8 cellular contexts compared by ENCODE assay signal in genomic region chr10:22624289-22624738, GRCh38.
DNase-seq lines count a peak whose midpoint lies in the region; ATAC-seq, FAIRE-seq and TF ChIP-seq lines count a peak whose summit lies in the region.

No MANE protein-coding gene starts in this region.

- peak overlapping the region in 1 of 2 experiments; percentile 12; a peak in 1 of 4 replicates for H3K4me3 ChIP-seq in SK-N-SH (ENCODE audit: low read depth in 2 of 2, low read length in 1 of 2)
- H3K4me3 ChIP-seq in smooth muscle cell, result no peak overlapping the region

- no peak for TF ChIP-seq POLR2A in H54 (IDR thresholded peaks at IDR 0.05; ENCODE audit: low read depth, low read length)

- peak in 1 of 2 experiments; percentile 65; a peak in 1 of 4 replicates for TF ChIP-seq EP300 in SK-N-SH (IDR thresholded peaks at IDR 0.05; ENCODE audit: borderline replicate concordance in 1 of 2, low read depth in 1 of 2, low read length in 1 of 2)

- H3K9me3 ChIP-seq in SK-N-SH, result no peaks in the 10 kb centered on the region
- no peaks in the 10 kb centered on the region for H3K9me3 ChIP-seq in smooth muscle cell (replicated peaks; ENCODE audit: low read depth)

- peak overlapping the region; percentile 6; the same call in 1 of the 2 replicates for H3K9ac ChIP-seq in SK-N-SH
- H3K9ac ChIP-seq in smooth muscle cell (ENCODE audit: low read depth), result no peak overlapping the region

- TF ChIP-seq CTCF in SK-N-SH (IDR thresholded peaks at IDR 0.05) (no peak), smooth muscle cell (IDR thresholded peaks at IDR 0.05; ENCODE audit: borderline replicate concordance, insufficient read depth, poor library complexity, severe bottlenecking) (no peak)

- H4K20me1 ChIP-seq in SK-N-SH (ENCODE audit: insufficient read depth) (peaks cover 3% of the 10 kb centered on the region; the same call in 1 of the 2 replicates), smooth muscle cell (ENCODE audit: low read depth) (no peaks in the 10 kb centered on the region)

- POLR2A ChIA-PET in SK-N-SH (lab: Yijun Ruan, JAX), result no interaction called here

- ATAC-seq in GM21360 (IDR thresholded peaks at IDR 0.05; ENCODE audit: unreplicated experiment) (no peak), HG02870 (IDR thresholded peaks at IDR 0.05; ENCODE audit: unreplicated experiment) (no peak)

- peaks cover 53% of the 10 kb centered on the region for H3F3A ChIP-seq in SK-N-SH (replicated peaks; ENCODE audit: insufficient read depth)
- peaks cover 10% of the 10 kb centered on the region for H3F3A ChIP-seq in smooth muscle cell (ENCODE audit: low read depth)

- H3K4me1 ChIP-seq in SK-N-SH (ENCODE audit: control insufficient read depth in 1 of 2, insufficient read depth in 2 of 2, low read depth in 1 of 2, low read length in 1 of 2) (peaks cover 28 to 66% of the 10 kb centered on the region in 2 experiments), smooth muscle cell (ENCODE audit: low read depth) (peaks cover 32% of the 10 kb centered on the region)

- H3K27me3 ChIP-seq in SK-N-SH (ENCODE audit: insufficient read depth) (no peaks in the 10 kb centered on the region), smooth muscle cell (ENCODE audit: low read depth) (no peaks in the 10 kb centered on the region)

- H3K79me2 ChIP-seq in SK-N-SH (ENCODE audit: insufficient read depth) (peaks cover 71% of the 10 kb centered on the region), smooth muscle cell (ENCODE audit: low read depth) (peaks cover 32% of the 10 kb centered on the region)

- H3K27ac ChIP-seq in SK-N-SH (ENCODE audit: low read depth in 2 of 2, low read length in 1 of 2) (peak overlapping the region; percentile 76 to 80), smooth muscle cell (ENCODE audit: low read depth) (peak overlapping the region; percentile 53)

- H3K36me3 ChIP-seq in SK-N-SH (replicated peaks in 1 of 2; ENCODE audit: control insufficient read depth in 1 of 2, insufficient read depth in 2 of 2, low read length in 1 of 2) (no peaks in the 10 kb centered on the region), smooth muscle cell (ENCODE audit: low read depth) (no peaks in the 10 kb centered on the region)

- H3K9me2 ChIP-seq in SK-N-SH, result no peaks in the 10 kb centered on the region

- TF ChIP-seq RAD21 in SK-N-SH (IDR thresholded peaks at IDR 0.05; ENCODE audit: low read length), result no peak

- H3K4me2 ChIP-seq in SK-N-SH (peak overlapping the region; percentile 55; the same call in 1 of the 2 replicates), smooth muscle cell (peak overlapping the region; percentile 52)

- CTCF ChIA-PET in SK-N-SH (lab: Yijun Ruan, JAX), result no interaction called here

- WGBS in SK-N-SH (ENCODE audit: low lambda C conversion rate), result 44% methylated on average over 3 of the region's 3 CpGs
- WGBS in smooth muscle cell (ENCODE audit: low lambda C conversion rate), result 49% methylated on average over 3 of the region's 3 CpGs

- H2AFZ ChIP-seq in SK-N-SH (ENCODE audit: low read depth), result no peak overlapping the region
- no peak overlapping the region for H2AFZ ChIP-seq in smooth muscle cell (ENCODE audit: low read depth)

- peak; percentile 94 for FAIRE-seq in H54 (lab: Jason Lieb, UNC)

- DNase-seq in H54 (ENCODE audit: insufficient read length, low spot score) (peak; percentile 16), SK-N-SH (no peak), fibroblast of peridontal ligament (ENCODE audit: extremely low read depth) (peak; percentile 88), smooth muscle cell (lab: John Stamatoyannopoulos, UW; ENCODE audit: unreplicated experiment) (no peak), T-helper 1 cell (no peak), amniotic stem cell (lab: John Stamatoyannopoulos, UW) (no peak)

TF ChIP-seq in SK-N-SH, 30 proteins besides CTCF, POLR2A, EP300 and RAD21 (continues in another document):
- TF ChIP-seq RFX5 (IDR thresholded peaks at IDR 0.05; ENCODE audit: low read length), result no peak
- TF ChIP-seq FOXM1 (IDR thresholded peaks at IDR 0.05; ENCODE audit: low read depth), result no peak
- TF ChIP-seq MXI1 (IDR thresholded peaks at IDR 0.05; ENCODE audit: low read depth, low read length), result no peak
- no peak for TF ChIP-seq USF2 (IDR thresholded peaks at IDR 0.05; ENCODE audit: borderline replicate concordance, low read depth, low read length)
- peak; percentile 19; the same call in 1 of the 2 replicates for TF ChIP-seq MAX (IDR thresholded peaks at IDR 0.05; ENCODE audit: low read depth)
- 0 out of 2 replicates have a peak, but pooled peaks have one; percentile 20 for TF ChIP-seq ZBTB33 (IDR thresholded peaks at IDR 0.05; ENCODE audit: borderline replicate concordance, low read depth)
- TF ChIP-seq RCOR1 (IDR thresholded peaks at IDR 0.05; ENCODE audit: low read length), result no peak
- TF ChIP-seq PBX3 (IDR thresholded peaks at IDR 0.05), result peak; percentile 41; the same call in 1 of the 2 replicates
- peak; percentile 88 for TF ChIP-seq FOSL2 (IDR thresholded peaks at IDR 0.05; ENCODE audit: borderline replicate concordance, low read depth)
- TF ChIP-seq YY1 (IDR thresholded peaks at IDR 0.05; ENCODE audit: low read depth), result no peak
- no peak for TF ChIP-seq ELF1 (IDR thresholded peaks at IDR 0.05)
- peak; percentile 86 for TF ChIP-seq TCF12 (IDR thresholded peaks at IDR 0.05)
- no peak for TF ChIP-seq SMC3 (IDR thresholded peaks at IDR 0.05; ENCODE audit: low read depth, low read length)
- TF ChIP-seq NRF1 (IDR thresholded peaks at IDR 0.05; ENCODE audit: low read depth, low read length), result no peak
- TF ChIP-seq TEAD4 (IDR thresholded peaks at IDR 0.05; ENCODE audit: borderline replicate concordance, insufficient read depth), result peak; percentile 74
- no peak for TF ChIP-seq SIN3A (IDR thresholded peaks at IDR 0.05; ENCODE audit: borderline replicate concordance, low read depth, low read length)
- TF ChIP-seq MEF2A (IDR thresholded peaks at IDR 0.05; ENCODE audit: borderline replicate concordance, low read depth), result no peak
- TF ChIP-seq CHD2 (IDR thresholded peaks at IDR 0.05; ENCODE audit: low read length, partially characterized antibody), result no peak
- no peak for TF ChIP-seq EZH2phosphoT487 (IDR thresholded peaks at IDR 0.05; ENCODE audit: borderline replicate concordance, low read depth)
- TF ChIP-seq RXRA (IDR thresholded peaks at IDR 0.05; ENCODE audit: borderline replicate concordance, low read depth), result 0 out of 2 replicates have a peak, but pooled peaks have one; percentile 47
- TF ChIP-seq JUND (IDR thresholded peaks at IDR 0.05), result peak; percentile 85
- TF ChIP-seq NFIC (IDR thresholded peaks at IDR 0.05; ENCODE audit: borderline replicate concordance), result peak; percentile 29; the same call in 1 of the 2 replicates

Comparison
In these comparisons a context has a peak if more than half of its experiments do, and no peak if none do; other contexts are left out.
1. DNase-seq: peak in H54 (single experiment) and fibroblast of peridontal ligament (single experiment); none in SK-N-SH (single experiment), smooth muscle cell (single experiment), T-helper 1 cell (0 of 5) and amniotic stem cell (single experiment).